In genomic region chr1:208231929-208232360, GRCh38 we compare ENCODE assay signal across 10 cellular contexts. TPM values are rescaled to one million over a fixed set of nuclear protein-coding genes. Genes with fewer than 3 reads are reported as not detected.
A peak's percentile ranks its signal among the peaks of the same experiment; 100 is the strongest.
DNase-seq lines count a peak whose midpoint lies in the region; ATAC-seq and TF ChIP-seq lines count a peak whose summit lies in the region.
"Had no signal": no experiment of that assay in that cellular context is flagged by ENCODE, and none has a peak within 500 bp of the region (broad histone marks: within the 10 kb centered on the region; RNA-seq: fewer than 3 reads in every experiment).

No MANE protein-coding gene starts in this region.

- H3K27ac ChIP-seq in RWPE2 (ENCODE audit: poor library complexity, severe bottlenecking) (peak overlapping the region; percentile 92), gastrocnemius medialis (peak overlapping the region in 3 of 4 donors; percentile 23 to 53 (median 31))
- no peak overlapping the region for H3K27ac ChIP-seq in CD4-positive, alpha-beta memory T cell (ENCODE audit: low read depth, low read length)

- H3K4me1 Mint-ChIP-seq in CD4-positive, alpha-beta memory T cell = peaks cover 5 to 15% (median 7%) of the 10 kb centered on the region in 4 donors

- CTCF ChIA-PET in CD4-positive, alpha-beta memory T cell (lab: Charles Lee; ENCODE audit: partially characterized antibody) = interaction anchor here (1.1 to 2.4 kb wide), 2 partner anchors 10 to 13 kb away, joined by 3 to 10 read pairs; partner anchors contain the start of gene PLXNA2

- no peaks in the 10 kb centered on the region for H3K27me3 ChIP-seq in RWPE2 (ENCODE audit: insufficient read depth, poor library complexity, severe bottlenecking)
- no peaks in the 10 kb centered on the region for H3K27me3 ChIP-seq in gastrocnemius medialis
- H3K27me3 ChIP-seq in CD4-positive, alpha-beta memory T cell (ENCODE audit: insufficient read depth, low read length) = peaks cover 6% of the 10 kb centered on the region

- peak overlapping the region in 1 of 8 donors; percentile 54 for H3K4me3 Mint-ChIP-seq in CD4-positive, alpha-beta memory T cell
- H3K4me3 Mint-ChIP-seq: activated CD8-positive, alpha-beta T cell treated with anti-CD3 and anti-CD28 coated beads for 36 hours had no signal

- in situ Hi-C loops in gastrocnemius medialis (cut with MboI; ENCODE audit: low sequenced_read_pairs in 4 of 4) = no loop called here

- POLR2A ChIA-PET in CD4-positive, alpha-beta memory T cell (lab: Charles Lee; ENCODE audit: partially characterized antibody) = no interaction called here

- peaks cover 0 to 4% (median 0%) of the 10 kb centered on the region in 8 donors for H3K9me3 Mint-ChIP-seq in CD4-positive, alpha-beta memory T cell
- H3K9me3 Mint-ChIP-seq: activated CD8-positive, alpha-beta T cell treated with anti-CD3 and anti-CD28 coated beads for 36 hours had no signal

- TF ChIP-seq CTCF in RWPE2 (IDR thresholded peaks at IDR 0.05; ENCODE audit: poor library complexity, severe bottlenecking) (no peak), fibroblast of pulmonary artery (IDR thresholded peaks at IDR 0.05; ENCODE audit: low read length, missing control alignments) (no peak), gastrocnemius medialis (IDR thresholded peaks at IDR 0.05 in 4 of 5, conservative IDR thresholded peaks at IDR 0.05 in 1 of 5) (no peak)

- DNase-seq in HCEC 1CT = peak; percentile 63
- no peak for DNase-seq in RWPE2 (ENCODE audit: low spot score)
- DNase-seq in fibroblast of pulmonary artery (ENCODE audit: low read depth) = peak; percentile 54
- DNase-seq in gastrocnemius medialis = no peak
- DNase-seq in CD4-positive, alpha-beta memory T cell = no peak
- no peak for DNase-seq in activated CD8-positive, alpha-beta memory T cell treated with anti-CD3 and anti-CD28 coated beads for 24 hours
- DNase-seq in midbrain (lab: John Stamatoyannopoulos, UW) = no peak
- no peak for DNase-seq in sciatic nerve (ENCODE audit: low spot score)
- DNase-seq: activated CD8-positive, alpha-beta T cell treated with anti-CD3 and anti-CD28 coated beads for 36 hours; stimulated activated naive CD4-positive, alpha-beta T cell had no signal

- H3K27ac Mint-ChIP-seq in CD4-positive, alpha-beta memory T cell = no peak overlapping the region
- H3K27ac Mint-ChIP-seq: activated CD8-positive, alpha-beta T cell treated with anti-CD3 and anti-CD28 coated beads for 36 hours had no signal

- H3K4me1 ChIP-seq in RWPE2 (ENCODE audit: insufficient read depth, poor library complexity, severe bottlenecking) (peaks cover 41% of the 10 kb centered on the region), gastrocnemius medialis (peaks cover 73 to 85% of the 10 kb centered on the region in 2 donors)
- peaks cover 11% of the 10 kb centered on the region for H3K4me1 ChIP-seq in CD4-positive, alpha-beta memory T cell (ENCODE audit: insufficient read depth, low read length)

- H3K36me3 Mint-ChIP-seq in CD4-positive, alpha-beta memory T cell = no peaks in the 10 kb centered on the region

- H3K36me3 ChIP-seq in RWPE2 (ENCODE audit: low read depth) = peaks cover 17% of the 10 kb centered on the region; the same call in 1 of the 2 replicates
- no peaks in the 10 kb centered on the region for H3K36me3 ChIP-seq in gastrocnemius medialis
- no peaks in the 10 kb centered on the region for H3K36me3 ChIP-seq in CD4-positive, alpha-beta memory T cell (ENCODE audit: insufficient read depth, low read length)

- TF ChIP-seq POLR2A in gastrocnemius medialis (IDR thresholded peaks at IDR 0.05) = no peak

- peak; percentile 79 for ATAC-seq in RWPE2 (ENCODE audit: low read depth)
- peak in 1 of 2 donors; percentile 36 for ATAC-seq in gastrocnemius medialis
- ATAC-seq in sciatic nerve = no peak
- ATAC-seq: activated CD8-positive, alpha-beta T cell treated with anti-CD3 and anti-CD28 coated beads for 36 hours had no signal

- no peak overlapping the region for H3K4me3 ChIP-seq in RWPE2 (ENCODE audit: severe bottlenecking)
- no peak overlapping the region for H3K4me3 ChIP-seq in fibroblast of pulmonary artery (replicated peaks; ENCODE audit: low read depth, low read length)
- no peak overlapping the region for H3K4me3 ChIP-seq in gastrocnemius medialis
- no peak overlapping the region for H3K4me3 ChIP-seq in CD4-positive, alpha-beta memory T cell (ENCODE audit: low read length in 2 of 2)

- intact Hi-C loops in gastrocnemius medialis (cut with DNase I; ENCODE audit: low total_unique reads) = loop anchor here (10.0 kb wide), 1 partner anchor 427 kb away; no protein-coding TSS in a partner anchor
- intact Hi-C loops in CD4-positive, alpha-beta memory T cell (cut with micrococcal nuclease) = no loop called here
- intact Hi-C loops in sciatic nerve (cut with DNase I) = loop anchor here (5.0 kb wide), 1 partner anchor 185 kb away; no protein-coding TSS in a partner anchor

- H3K27me3 Mint-ChIP-seq in CD4-positive, alpha-beta memory T cell = peaks cover 11 to 25% of the 10 kb centered on the region in 2 donors

- no peaks in the 10 kb centered on the region for H3K9me3 ChIP-seq in RWPE2 (ENCODE audit: severe bottlenecking)
- H3K9me3 ChIP-seq in gastrocnemius medialis = no peaks in the 10 kb centered on the region
- no peaks in the 10 kb centered on the region for H3K9me3 ChIP-seq in CD4-positive, alpha-beta memory T cell (ENCODE audit: control insufficient read depth in 1 of 2, low read length in 2 of 2)

RNA-seq across cellular contexts. Expression of gene PLXNA2, which starts 12.2 kb away (rescaled TPM):
- total RNA-seq in gastrocnemius medialis (10 to 100 TPM; 12.4 to 20.0 (median 16.2) TPM), sciatic nerve (28.2 TPM)
- 1 to 10 TPM; 3.5 to 4.0 TPM for total RNA-seq in CD4-positive, alpha-beta memory T cell
- under 1 TPM; 0.10 to 0.11 TPM for polyA plus RNA-seq in CD4-positive, alpha-beta memory T cell

Comparison
In these comparisons a context has a peak if more than half of its experiments do, and no peak if none do; other contexts are left out.
1. DNase-seq: peak in HCEC 1CT (single experiment) and fibroblast of pulmonary artery (single experiment); none in RWPE2 (single experiment), gastrocnemius medialis (0 of 2), CD4-positive, alpha-beta memory T cell (0 of 5), activated CD8-positive, alpha-beta memory T cell treated with anti-CD3 and anti-CD28 coated beads for 24 hours (single experiment), midbrain (single experiment) and sciatic nerve (single experiment).